Comparison of ENCODE assay signal across 20 cellular contexts in genomic region chr9:133950916-133951231, GRCh38. TPM values are rescaled to one million over a fixed set of nuclear protein-coding genes. Genes with fewer than 3 reads are reported as not detected.
DNase-seq lines count a peak whose midpoint lies in the region; ATAC-seq and TF ChIP-seq lines count a peak whose summit lies in the region.
"Had no signal": no experiment of that assay in that cellular context is flagged by ENCODE, and none has a peak within 500 bp of the region (broad histone marks: within the 10 kb centered on the region; RNA-seq: fewer than 3 reads in every experiment).

No MANE protein-coding gene starts in this region.

- H3K4me3 ChIP-seq in BLaER1 (no peak overlapping the region), SK-N-MC (0 out of 2 replicates have a peak overlapping the region, but pooled peaks have one; percentile 17), fibroblast of villous mesenchyme (ENCODE audit: low read depth, low read length) (peak overlapping the region; percentile 27), sigmoid colon (peak overlapping the region in 1 of 4 donors; percentile 3)
- H3K4me3 ChIP-seq: GM23248, right lobe of liver, SJSA1 had no signal

- no peak for ATAC-seq in HG02642 (IDR thresholded peaks at IDR 0.05; ENCODE audit: poor library complexity, unreplicated experiment)

- H3K9ac ChIP-seq in BLaER1, result no peak overlapping the region
- H3K9ac ChIP-seq in SK-N-MC (ENCODE audit: insufficient read length), result no peak overlapping the region
- H3K9ac ChIP-seq: GM23248, KMS-11 had no signal

- no peak for TF ChIP-seq EP300 in sigmoid colon (IDR thresholded peaks at IDR 0.05)

- H3K27me3 ChIP-seq in BLaER1, result no peaks in the 10 kb centered on the region
- H3K27me3 ChIP-seq in sigmoid colon, result no peaks in the 10 kb centered on the region
- H3K27me3 ChIP-seq: right lobe of liver, SJSA1 had no signal

- H3K27ac ChIP-seq in BLaER1 (peak overlapping the region; percentile 69), SK-N-MC (no peak overlapping the region; the same call in 1 of the 2 replicates), sigmoid colon (peak overlapping the region; percentile 11 to 59 (median 36))
- H3K27ac ChIP-seq: epithelial cell of prostate, GM23248, KMS-11, neutrophil, right lobe of liver, SJSA1 had no signal

- TF ChIP-seq POLR2A in sigmoid colon (IDR thresholded peaks at IDR 0.05), result no peak

- 75 to 85% methylated on average over 10 of the region's 10 CpGs for WGBS in sigmoid colon, 2 donors

- H3K4me2 ChIP-seq in BLaER1, result peak overlapping the region; percentile 90
- H3K4me2 ChIP-seq: KMS-11 had no signal

- H3K36me3 ChIP-seq in BLaER1 (peaks cover 12% of the 10 kb centered on the region; the same call in 1 of the 2 replicates), SK-N-MC (ENCODE audit: insufficient read depth, low read length) (no peaks in the 10 kb centered on the region), sigmoid colon (no peaks in the 10 kb centered on the region)
- H3K36me3 ChIP-seq: neutrophil, right lobe of liver had no signal

- intact Hi-C loops in sigmoid colon (cut with DNase I), result no loop called here

- peaks cover 67% of the 10 kb centered on the region; the same call in 1 of the 2 replicates for H4K20me1 ChIP-seq in BLaER1

- DNase-seq in SK-N-MC (ENCODE audit: low read depth, low spot score), result no peak
- no peak for DNase-seq in fibroblast of villous mesenchyme (ENCODE audit: low read depth)
- DNase-seq in sigmoid colon, result no peak
- DNase-seq in Ammon's horn (ENCODE audit: low spot score), result no peak
- DNase-seq in islet precursor cell, result no peak
- no peak for DNase-seq in DMS53 (lab: John Stamatoyannopoulos, UW)
- DNase-seq: activated CD4-positive, alpha-beta T cell treated with anti-CD3 and anti-CD28 coated beads for 4 hours; activated naive CD4-positive, alpha-beta T cell; cortex of kidney; DMS 273 treated with DMSO at 0.1 percent for 48 hours; mesendoderm; substantia nigra had no signal

- no peak for TF ChIP-seq CTCF in fibroblast of villous mesenchyme (IDR thresholded peaks at IDR 0.05; ENCODE audit: insufficient read depth, low read depth, low read length)
- TF ChIP-seq CTCF in sigmoid colon (IDR thresholded peaks at IDR 0.05), result no peak

- H3K9me3 ChIP-seq in BLaER1 (no peaks in the 10 kb centered on the region), SK-N-MC (ENCODE audit: low read depth, low read length) (no peaks in the 10 kb centered on the region), sigmoid colon (no peaks in the 10 kb centered on the region)
- H3K9me3 ChIP-seq: neutrophil, right lobe of liver, SJSA1 had no signal

- H3K4me1 ChIP-seq in BLaER1 (peaks cover 88% of the 10 kb centered on the region), sigmoid colon (peaks cover 0 to 11% (median 4%) of the 10 kb centered on the region in 4 donors)

RNA-seq across cellular contexts. Expression of gene VAV2, which starts 41.2 kb away (rescaled TPM):
- total RNA-seq in fibroblast of villous mesenchyme (9.7 and 13.4 TPM in 2 replicates), sigmoid colon (1 to 10 TPM; 3.8 to 7.2 (median 6.6) TPM)
- 10 to 100 TPM; 14.4 to 23.3 (median 18.5) TPM for polyA plus RNA-seq in sigmoid colon
